In genomic region chr6:162388383-162388777, GRCh38 we compare ENCODE assay signal across 2 cellular contexts.
TF ChIP-seq lines count a peak whose summit lies in the region.

No MANE protein-coding gene starts in this region.

TF ChIP-seq in liver, 16 proteins besides CTCF, POLR2A, EP300 and RAD21:
- TF ChIP-seq MAX (IDR thresholded peaks at IDR 0.05) (no peak), ATF3 (IDR thresholded peaks at IDR 0.05) (no peak), SP1 (IDR thresholded peaks at IDR 0.05) (peak; percentile 51), JUND (IDR thresholded peaks at IDR 0.05) (no peak), FOXA2 (IDR thresholded peaks at IDR 0.05) (no peak), NR2F2 (IDR thresholded peaks at IDR 0.05) (peak; percentile 95), ZBTB33 (IDR thresholded peaks at IDR 0.05) (no peak), HNF4A (conservative IDR thresholded peaks at IDR 0.05) (peak; percentile 56 to 86), REST (IDR thresholded peaks at IDR 0.05) (no peak), GABPA (IDR thresholded peaks at IDR 0.05 in 1 of 2, conservative IDR thresholded peaks at IDR 0.05 in 1 of 2) (no peak), EGR1 (IDR thresholded peaks at IDR 0.05; ENCODE audit: low read depth in 2 of 2) (no peak), YY1 (IDR thresholded peaks at IDR 0.05) (no peak), FOXA1 (IDR thresholded peaks at IDR 0.05) (no peak), RXRA (IDR thresholded peaks at IDR 0.05) (peak; percentile 79 to 95), TAF1 (conservative IDR thresholded peaks at IDR 0.05) (no peak), HNF4G (IDR thresholded peaks at IDR 0.05) (no peak)
TF ChIP-seq in liver: peak in this region for 4.

TF ChIP-seq in HepG2, 621 proteins besides CTCF, POLR2A, EP300 and RAD21:
- TF ChIP-seq ZNF646 (CRISPR knock-in tag; IDR thresholded peaks at IDR 0.05) (no peak), PHB2 (IDR thresholded peaks at IDR 0.05; ENCODE audit: partially characterized antibody) (no peak), MAFF (IDR thresholded peaks at IDR 0.05; ENCODE audit: low read depth, low read length) (no peak), KDM3A (CRISPR knock-in tag; IDR thresholded peaks at IDR 0.05; ENCODE audit: low read depth) (no peak), AKNA (CRISPR knock-in tag; IDR thresholded peaks at IDR 0.05; ENCODE audit: borderline replicate concordance) (no peak), ZNF563 (CRISPR knock-in tag; IDR thresholded peaks at IDR 0.05) (no peak), BORCS8-MEF2B (CRISPR knock-in tag; IDR thresholded peaks at IDR 0.05) (no peak), MTERF4 (CRISPR knock-in tag; IDR thresholded peaks at IDR 0.05) (no peak), SKI (IDR thresholded peaks at IDR 0.05; ENCODE audit: partially characterized antibody) (no peak), ZNF816 (CRISPR knock-in tag; IDR thresholded peaks at IDR 0.05; ENCODE audit: borderline replicate concordance) (no peak), NKX3-1 (CRISPR knock-in tag; IDR thresholded peaks at IDR 0.05) (no peak), CHCHD3 (CRISPR knock-in tag; IDR thresholded peaks at IDR 0.05) (no peak), EHMT2 (IDR thresholded peaks at IDR 0.05; ENCODE audit: borderline replicate concordance, low read depth, low read length) (no peak)
